10 cellular contexts compared by ENCODE assay signal in the genomic region with DNA sequence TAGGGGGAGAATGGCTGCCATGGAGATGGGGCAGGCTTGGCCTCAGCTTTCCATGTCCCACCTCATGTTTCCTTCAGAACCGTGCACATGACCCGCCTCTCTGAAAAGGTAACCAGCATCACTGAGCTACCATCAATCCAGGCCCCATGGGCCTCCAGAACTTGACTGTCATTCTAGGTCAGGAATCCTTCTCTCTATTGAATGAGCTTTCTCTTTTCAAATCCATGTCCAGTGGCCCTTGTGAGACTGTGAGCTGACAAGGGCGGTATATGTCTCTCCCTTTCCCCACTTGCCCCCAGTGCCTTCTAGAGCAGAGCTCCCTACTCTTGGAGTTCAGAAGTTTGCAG. TPM values are rescaled to one million over a fixed set of nuclear protein-coding genes. Genes with fewer than 3 reads are reported as not detected.
DNase-seq lines count a peak whose midpoint lies in the region; ATAC-seq and TF ChIP-seq lines count a peak whose summit lies in the region.
"Had no signal": no experiment of that assay in that cellular context is flagged by ENCODE, and none has a peak within 500 bp of the region (broad histone marks: within the 10 kb centered on the region; RNA-seq: fewer than 3 reads in every experiment).

No MANE protein-coding gene starts in this region.

- H3K36me3 Mint-ChIP-seq in mesothelial cell of epicardium = no peaks in the 10 kb centered on the region

- H3K27ac ChIP-seq in IMR-90 (ENCODE audit: insufficient read depth, low read length) = peak overlapping the region; percentile 94
- H3K27ac ChIP-seq in caudate nucleus (ENCODE audit: low read depth, low read length) = peak overlapping the region; percentile 97
- peak overlapping the region; percentile 72 for H3K27ac ChIP-seq in suprapubic skin

- H4K8ac ChIP-seq in IMR-90 (ENCODE audit: low read depth in 2 of 2, low read length in 2 of 2) = peak overlapping the region; percentile 48 to 80

- POLR2A ChIA-PET in IMR-90 (lab: Charles Lee; ENCODE audit: unreplicated experiment) = interaction anchor here (1.8 to 3.0 kb wide), 2 partner anchors 13 to 41 kb away, joined by 8 read pairs; no protein-coding TSS in a partner anchor

- peak overlapping the region; percentile 58 for H4K5ac ChIP-seq in IMR-90 (ENCODE audit: low read depth, low read length)

- intact Hi-C loops in IMR-90 (cut with micrococcal nuclease) = no loop called here

- TF ChIP-seq CTCF in IMR-90 (conservative IDR thresholded peaks at IDR 0.05; ENCODE audit: low read depth, low read length) = no peak
- TF ChIP-seq CTCF in mesothelial cell of epicardium (IDR thresholded peaks at IDR 0.05; ENCODE audit: unreplicated experiment) = no peak
- TF ChIP-seq CTCF in suprapubic skin (IDR thresholded peaks at IDR 0.05) = no peak

- no peak overlapping the region for H2AFZ ChIP-seq in IMR-90 (replicated peaks; ENCODE audit: low read length, poor library complexity)

- peak overlapping the region; percentile 6 for H2AK9ac ChIP-seq in IMR-90 (replicated peaks; ENCODE audit: low read depth, low read length, poor library complexity)

- peak overlapping the region; percentile 97 for H3K4ac ChIP-seq in IMR-90 (ENCODE audit: low read depth, low read length)

- H3K56ac ChIP-seq in IMR-90 (ENCODE audit: extremely low read depth, insufficient read depth, low read length) = peak overlapping the region; percentile 39; the same call in 1 of the 2 replicates

- no peaks in the 10 kb centered on the region for H3K9me3 Mint-ChIP-seq in mesothelial cell of epicardium

- no peak for TF ChIP-seq EP300 in suprapubic skin (IDR thresholded peaks at IDR 0.05)

- peaks cover 59% of the 10 kb centered on the region for H4K20me1 ChIP-seq in IMR-90 (ENCODE audit: insufficient read depth, low read length)

- peaks cover 46% of the 10 kb centered on the region for H3K4me1 ChIP-seq in IMR-90 (ENCODE audit: control insufficient read depth, insufficient read depth, low read length)
- peaks cover 87% of the 10 kb centered on the region for H3K4me1 ChIP-seq in suprapubic skin

- CTCF ChIA-PET in IMR-90 (lab: Yijun Ruan, JAX) = interaction anchor here (1.1 to 4.5 kb wide), 3 partner anchors 10 to 28 kb away, joined by 3 to 31 read pairs (median 9); no protein-coding TSS in a partner anchor

- H3K79me1 ChIP-seq in IMR-90 (ENCODE audit: low read depth in 1 of 2, low read length in 2 of 2) = peaks cover 3 to 55% of the 10 kb centered on the region in 2 experiments; a peak in 2 of 4 replicates

- H2BK120ac ChIP-seq in IMR-90 (ENCODE audit: low read depth, low read length) = peak overlapping the region; percentile 86

- H3K4me3 ChIP-seq in IMR-90 (ENCODE audit: insufficient read depth, low read depth, low read length) (no peak overlapping the region), suprapubic skin (no peak overlapping the region)

- H3K18ac ChIP-seq in IMR-90 (ENCODE audit: low read depth, low read length) = peak overlapping the region; percentile 86

- no peaks in the 10 kb centered on the region for H3K27me3 ChIP-seq in IMR-90 (ENCODE audit: control insufficient read depth, insufficient read depth, low read length)
- H3K27me3 ChIP-seq in suprapubic skin = no peaks in the 10 kb centered on the region

- peak overlapping the region; percentile 73 for H2BK20ac ChIP-seq in IMR-90 (ENCODE audit: low read depth, low read length)

- H3K36me3 ChIP-seq in IMR-90 (ENCODE audit: control insufficient read depth, insufficient read depth, low read length) (peaks cover 39% of the 10 kb centered on the region), suprapubic skin (peaks cover 5% of the 10 kb centered on the region)

- TF ChIP-seq POLR2A in IMR-90 (IDR thresholded peaks at IDR 0.05; ENCODE audit: low read depth, low read length) (no peak; the same call in 1 of the 2 replicates), suprapubic skin (IDR thresholded peaks at IDR 0.05) (no peak)

- 92% methylated on average over 2 of the region's 3 CpGs; no CpG with 5 or more reads in 1 of the 2 experiments for WGBS in IMR-90 (ENCODE audit: extremely low coverage in 2 of 2, insufficient read length in 1 of 2), 2 experiments
- WGBS in suprapubic skin = 72% methylated on average over 3 of the region's 3 CpGs

- H3K9me3 ChIP-seq in IMR-90 (ENCODE audit: control insufficient read depth, insufficient read depth, low read length) (no peaks in the 10 kb centered on the region), suprapubic skin (no peaks in the 10 kb centered on the region)

- no peaks in the 10 kb centered on the region for H3K27me3 Mint-ChIP-seq in mesothelial cell of epicardium (ENCODE audit: low read depth)

- peak overlapping the region; percentile 96 for H3K14ac ChIP-seq in IMR-90 (replicated peaks; ENCODE audit: low read depth, low read length)

- H3K4me2 ChIP-seq in IMR-90 (ENCODE audit: low read depth, low read length) = peak overlapping the region; percentile 19

- ATAC-seq in IMR-90 (ENCODE audit: low read depth) = no peak
- no peak for ATAC-seq in HG03432 (IDR thresholded peaks at IDR 0.05; ENCODE audit: unreplicated experiment)
- ATAC-seq: esophagus mucosa had no signal

- H2BK5ac ChIP-seq in IMR-90 (ENCODE audit: low read depth, low read length, poor library complexity, severe bottlenecking) = peak overlapping the region; percentile 83

- DNase-seq in IMR-90 (no peak), caudate nucleus (lab: John Stamatoyannopoulos, UW) (no peak), mesothelial cell of epicardium (ENCODE audit: low spot score in 2 of 2, unreplicated experiment in 2 of 2) (no peak), suprapubic skin (ENCODE audit: low spot score in 2 of 2) (no peak), NCI-H226 (no peak), OCI-M1 (lab: John Stamatoyannopoulos, UW) (no peak), cerebellar nuclear complex (lab: John Stamatoyannopoulos, UW) (no peak)
- DNase-seq: amygdala had no signal

- H2BK15ac ChIP-seq in IMR-90 (ENCODE audit: low read depth, low read length) = peak overlapping the region; percentile 62

- no peak overlapping the region for H3K4me3 Mint-ChIP-seq in mesothelial cell of epicardium

- TF ChIP-seq RAD21 in IMR-90 (IDR thresholded peaks at IDR 0.05; ENCODE audit: low read length) = no peak

- in situ Hi-C loops in IMR-90 (cut with MboI; ENCODE audit: low sequenced_read_pairs) = no loop called here

- peaks cover 62% of the 10 kb centered on the region for H3K4me1 Mint-ChIP-seq in mesothelial cell of epicardium

- H4K91ac ChIP-seq in IMR-90 (ENCODE audit: insufficient read depth, low read depth, low read length) = peak overlapping the region; percentile 84

- H2AK5ac ChIP-seq in IMR-90 (ENCODE audit: low read depth, low read length) = peak overlapping the region; percentile 88

- peak overlapping the region; percentile 82 for H3K9ac ChIP-seq in IMR-90 (ENCODE audit: low read depth, low read length)

- H3K27ac Mint-ChIP-seq in mesothelial cell of epicardium = peak overlapping the region; percentile 99

- BruUV-seq in IMR-90 (replicated peaks; lab: Mats Ljungman, UMichigan) = no TSS peak

- H3K9me1 ChIP-seq in IMR-90 (ENCODE audit: insufficient read depth, low read length) = peaks cover 48% of the 10 kb centered on the region

- H3K23ac ChIP-seq in IMR-90 (ENCODE audit: low read depth, low read length) = peak overlapping the region; percentile 90

- dilution Hi-C loops in IMR-90 (cut with HindIII; ENCODE audit: low sequenced_read_pairs, unreplicated experiment) = no loop called here

TF ChIP-seq in IMR-90, 13 proteins besides CTCF, POLR2A, EP300 and RAD21 (continues in another document):
- TF ChIP-seq, protein P1, sequence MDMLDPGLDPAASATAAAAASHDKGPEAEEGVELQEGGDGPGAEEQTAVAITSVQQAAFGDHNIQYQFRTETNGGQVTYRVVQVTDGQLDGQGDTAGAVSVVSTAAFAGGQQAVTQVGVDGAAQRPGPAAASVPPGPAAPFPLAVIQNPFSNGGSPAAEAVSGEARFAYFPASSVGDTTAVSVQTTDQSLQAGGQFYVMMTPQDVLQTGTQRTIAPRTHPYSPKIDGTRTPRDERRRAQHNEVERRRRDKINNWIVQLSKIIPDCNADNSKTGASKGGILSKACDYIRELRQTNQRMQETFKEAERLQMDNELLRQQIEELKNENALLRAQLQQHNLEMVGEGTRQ (IDR thresholded peaks at IDR 0.05; ENCODE audit: low read depth, low read length) = no peak
- no peak for TF ChIP-seq CHD1 (IDR thresholded peaks at IDR 0.05; ENCODE audit: low read depth, low read length)
- TF ChIP-seq RCOR1 (IDR thresholded peaks at IDR 0.05; ENCODE audit: insufficient replicate concordance, low read length) = no peak
- TF ChIP-seq, protein P2, sequence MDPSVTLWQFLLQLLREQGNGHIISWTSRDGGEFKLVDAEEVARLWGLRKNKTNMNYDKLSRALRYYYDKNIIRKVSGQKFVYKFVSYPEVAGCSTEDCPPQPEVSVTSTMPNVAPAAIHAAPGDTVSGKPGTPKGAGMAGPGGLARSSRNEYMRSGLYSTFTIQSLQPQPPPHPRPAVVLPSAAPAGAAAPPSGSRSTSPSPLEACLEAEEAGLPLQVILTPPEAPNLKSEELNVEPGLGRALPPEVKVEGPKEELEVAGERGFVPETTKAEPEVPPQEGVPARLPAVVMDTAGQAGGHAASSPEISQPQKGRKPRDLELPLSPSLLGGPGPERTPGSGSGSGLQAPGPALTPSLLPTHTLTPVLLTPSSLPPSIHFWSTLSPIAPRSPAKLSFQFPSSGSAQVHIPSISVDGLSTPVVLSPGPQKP (IDR thresholded peaks at IDR 0.05; ENCODE audit: borderline replicate concordance, low read depth, low read length) = no peak
- TF ChIP-seq MXI1 (IDR thresholded peaks at IDR 0.05; ENCODE audit: borderline replicate concordance, low read depth, low read length) = no peak
- no peak for TF ChIP-seq SMC3 (IDR thresholded peaks at IDR 0.05; ENCODE audit: low read depth, low read length)

RNA-seq across cellular contexts. Expression of a gene that starts 4.4 kb away (rescaled TPM):
- total RNA-seq in IMR-90 (2012; rRNA removed) (1,498 and 1,861 TPM in 2 replicates), mesothelial cell of epicardium (10.4 to 11.4 TPM (median 10.7 TPM) in 3 replicates), suprapubic skin (100 to 1,000 TPM; 379 to 436 (median 414) TPM)
- polyA plus RNA-seq in IMR-90 (2012; rRNA removed) = 948 and 1,037 TPM in 2 replicates
- 955 and 1,043 TPM in 2 replicates for polyA plus RNA-seq in IMR-90 (2012; cell fraction: cytosol; rRNA removed)
- 737 and 1,227 TPM in 2 replicates for polyA plus RNA-seq in IMR-90 (2012; cell fraction: nucleus; rRNA removed; ENCODE audit: low replicate concordance)

RNA-seq across cellular contexts. Expression of a gene that starts 33.5 kb away (rescaled TPM):
- total RNA-seq in IMR-90 (2012; rRNA removed) (41.6 and 44.2 TPM in 2 replicates), mesothelial cell of epicardium (84.0 to 92.8 TPM (median 87.5 TPM) in 3 replicates), suprapubic skin (10 to 100 TPM; 31.5 to 61.1 (median 44.5) TPM)
- polyA plus RNA-seq in IMR-90 (2012; rRNA removed) = 102 and 122 TPM in 2 replicates
- 50.7 and 178 TPM in 2 replicates for polyA plus RNA-seq in IMR-90 (2012; cell fraction: cytosol; rRNA removed)
- polyA plus RNA-seq in IMR-90 (2012; cell fraction: nucleus; rRNA removed; ENCODE audit: low replicate concordance) = 49.6 and 125 TPM in 2 replicates

RNA-seq across cellular contexts. Expression of a gene that starts 36.4 kb away (rescaled TPM):
- total RNA-seq in IMR-90 (2012; rRNA removed) = 14.0 and 14.4 TPM in 2 replicates
- polyA plus RNA-seq in IMR-90 (2012; rRNA removed) = 23.1 and 23.6 TPM in 2 replicates
- 11.8 and 15.2 TPM in 2 replicates for polyA plus RNA-seq in IMR-90 (2012; cell fraction: cytosol; rRNA removed)
- polyA plus RNA-seq in IMR-90 (2012; cell fraction: nucleus; rRNA removed; ENCODE audit: low replicate concordance) = 31.9 and 47.5 TPM in 2 replicates
- 88.8 to 95.9 TPM (median 95.4 TPM) in 3 replicates for total RNA-seq in mesothelial cell of epicardium
- 10 to 100 TPM; 17.4 to 36.9 (median 25.5) TPM for total RNA-seq in suprapubic skin

Comparison
In these comparisons a context has a peak if more than half of its experiments do, and no peak if none do; other contexts are left out.
1. RNA of a gene that starts 4.4 kb away (total RNA-seq): 1,498 to 1,861 TPM in IMR-90 and 379 to 436 TPM in suprapubic skin; 10.4 to 11.4 TPM in mesothelial cell of epicardium; every median in the first group is over 10 times any median in the second.
2. Peak in every context shown above with its lines, with median percentiles within 50 percentile points of each other: H3K27ac ChIP-seq.